In genomic region chr3:129314757-129315385, GRCh38 we compare ENCODE assay signal across 8 cellular contexts. TPM values are rescaled to one million over a fixed set of nuclear protein-coding genes. Genes with fewer than 3 reads are reported as not detected.
DNase-seq lines count a peak whose midpoint lies in the region; ATAC-seq and TF ChIP-seq lines count a peak whose summit lies in the region.

No MANE protein-coding gene starts in this region.

- H3K4me3 Mint-ChIP-seq in activated T-helper 1 cell treated with anti-CD3 and anti-CD28 coated beads, Interleukin-12 subunit alpha, Interleukin-12 subunit beta, Interleukin-2, Interleukin-4 antibody, amounts not matched to agents 30 ng/mL and 10 ng/mL and 1 ng/mL, durations not matched to agents 14 hours and 24 hours and 36 hours: peak overlapping the region; percentile 83

- H3K9me3 Mint-ChIP-seq in activated T-helper 1 cell treated with anti-CD3 and anti-CD28 coated beads, Interleukin-12 subunit alpha, Interleukin-12 subunit beta, Interleukin-2, Interleukin-4 antibody, amounts not matched to agents 30 ng/mL and 10 ng/mL and 1 ng/mL, durations not matched to agents 14 hours and 24 hours and 36 hours: no peaks in the 10 kb centered on the region

- TF ChIP-seq CTCF in GM12874 (IDR thresholded peaks at IDR 0.05; ENCODE audit: insufficient read depth, low read depth, low read length) (0 out of 2 replicates have a peak, but pooled peaks have one; percentile 19), esophagus muscularis mucosa (IDR thresholded peaks at IDR 0.05) (peak in 1 of 3 experiments; percentile 17)

- DNase-seq in HuH-7 (ENCODE audit: low spot score): peak; percentile 92
- peak; percentile 91 for DNase-seq in NOMO-1 treated with DMSO at 0.1 percent for 48 hours (lab: John Stamatoyannopoulos, UW; ENCODE audit: unreplicated experiment)
- peak; percentile 67 for DNase-seq in activated T-helper 1 cell treated with anti-CD3 and anti-CD28 coated beads, Interleukin-12 subunit alpha, Interleukin-12 subunit beta, Interleukin-2, Interleukin-4 antibody, amounts not matched to agents 30 ng/mL and 10 ng/mL and 1 ng/mL, durations not matched to agents 14 hours and 24 hours and 36 hours (ENCODE audit: low spot score)
- DNase-seq in esophagus muscularis mucosa (ENCODE audit: extremely low spot score): no peak
- peak; percentile 29 for DNase-seq in stimulated activated naive CD4-positive, alpha-beta T cell treated with Interleukin-2 at 50 U/mL for 16 hours (lab: John Stamatoyannopoulos, UW)

- ATAC-seq in HG03139 (IDR thresholded peaks at IDR 0.05; ENCODE audit: unreplicated experiment): no peak

- H3K4me3 ChIP-seq in esophagus muscularis mucosa (peak overlapping the region; percentile 73 to 88 (median 76)), mononuclear cell (ENCODE audit: low read length) (peak overlapping the region; percentile 83)

- H3K27me3 ChIP-seq in esophagus muscularis mucosa: no peaks in the 10 kb centered on the region
- H3K27me3 ChIP-seq in mononuclear cell (ENCODE audit: insufficient read depth, low read length): no peaks in the 10 kb centered on the region

- intact Hi-C loops in activated T-helper 1 cell treated with anti-CD3 and anti-CD28 coated beads, Interleukin-12 subunit alpha, Interleukin-12 subunit beta, Interleukin-2, Interleukin-4 antibody, amounts not matched to agents 30 ng/mL and 10 ng/mL and 1 ng/mL, durations not matched to agents 14 hours and 24 hours and 36 hours (cut with micrococcal nuclease): loop anchor here (1.0 to 10.0 kb wide), 6 partner anchors 33 to 666 kb away; partner anchors contain the start of genes CNBP, RAB43 and TMCC1
- intact Hi-C loops in esophagus muscularis mucosa (cut with DNase I): loop anchor here (2.0 kb wide), 1 partner anchor 36 kb away; the partner anchor contains the start of gene HMCES

- H3K4me1 ChIP-seq in esophagus muscularis mucosa (peaks cover 17 to 34% (median 28%) of the 10 kb centered on the region in 4 donors), mononuclear cell (ENCODE audit: insufficient read depth, low read length) (peaks cover 37% of the 10 kb centered on the region)

- H3K27ac ChIP-seq in esophagus muscularis mucosa (replicated peaks in 1 of 4): peak overlapping the region; percentile 88 to 94 (median 92)

- peaks cover 38% of the 10 kb centered on the region for H3K4me1 Mint-ChIP-seq in activated T-helper 1 cell treated with anti-CD3 and anti-CD28 coated beads, Interleukin-12 subunit alpha, Interleukin-12 subunit beta, Interleukin-2, Interleukin-4 antibody, amounts not matched to agents 30 ng/mL and 10 ng/mL and 1 ng/mL, durations not matched to agents 14 hours and 24 hours and 36 hours (ENCODE audit: low read depth)

- H3K27ac Mint-ChIP-seq in activated T-helper 1 cell treated with anti-CD3 and anti-CD28 coated beads, Interleukin-12 subunit alpha, Interleukin-12 subunit beta, Interleukin-2, Interleukin-4 antibody, amounts not matched to agents 30 ng/mL and 10 ng/mL and 1 ng/mL, durations not matched to agents 14 hours and 24 hours and 36 hours: peak overlapping the region; percentile 88

- no peak for TF ChIP-seq EP300 in esophagus muscularis mucosa (IDR thresholded peaks at IDR 0.05)

- WGBS in esophagus muscularis mucosa: 0% methylated on average over 43 of the region's 59 CpGs

- no peaks in the 10 kb centered on the region for H3K27me3 Mint-ChIP-seq in activated T-helper 1 cell treated with anti-CD3 and anti-CD28 coated beads, Interleukin-12 subunit alpha, Interleukin-12 subunit beta, Interleukin-2, Interleukin-4 antibody, amounts not matched to agents 30 ng/mL and 10 ng/mL and 1 ng/mL, durations not matched to agents 14 hours and 24 hours and 36 hours (ENCODE audit: insufficient read depth)

- H3K9me3 ChIP-seq in esophagus muscularis mucosa: no peaks in the 10 kb centered on the region
- H3K9me3 ChIP-seq in mononuclear cell (ENCODE audit: low read depth, low read length): no peaks in the 10 kb centered on the region

- H3K36me3 ChIP-seq in esophagus muscularis mucosa: peaks cover 0 to 9% (median 4%) of the 10 kb centered on the region in 4 donors

- peaks cover 5% of the 10 kb centered on the region for H3K36me3 Mint-ChIP-seq in activated T-helper 1 cell treated with anti-CD3 and anti-CD28 coated beads, Interleukin-12 subunit alpha, Interleukin-12 subunit beta, Interleukin-2, Interleukin-4 antibody, amounts not matched to agents 30 ng/mL and 10 ng/mL and 1 ng/mL, durations not matched to agents 14 hours and 24 hours and 36 hours (ENCODE audit: low read depth)

- no peak for TF ChIP-seq POLR2A in esophagus muscularis mucosa (IDR thresholded peaks at IDR 0.05; ENCODE audit: low read depth)

RNA-seq across cellular contexts. Expression of gene HMCES, which starts 36.2 kb away (rescaled TPM):
- 59.4 and 61.6 TPM in 2 replicates for total RNA-seq in activated T-helper 1 cell treated with anti-CD3 and anti-CD28 coated beads, Interleukin-12 subunit alpha, Interleukin-12 subunit beta, Interleukin-2, Interleukin-4 antibody, amounts not matched to agents 30 ng/mL and 10 ng/mL and 1 ng/mL, durations not matched to agents 14 hours and 24 hours and 36 hours
- 10 to 100 TPM; 24.5 to 39.3 (median 30.6) TPM for total RNA-seq in esophagus muscularis mucosa
- 37.9 TPM for total RNA-seq in mononuclear cell
